Comparison of ENCODE assay signal across 24 cellular contexts in the genomic region with DNA sequence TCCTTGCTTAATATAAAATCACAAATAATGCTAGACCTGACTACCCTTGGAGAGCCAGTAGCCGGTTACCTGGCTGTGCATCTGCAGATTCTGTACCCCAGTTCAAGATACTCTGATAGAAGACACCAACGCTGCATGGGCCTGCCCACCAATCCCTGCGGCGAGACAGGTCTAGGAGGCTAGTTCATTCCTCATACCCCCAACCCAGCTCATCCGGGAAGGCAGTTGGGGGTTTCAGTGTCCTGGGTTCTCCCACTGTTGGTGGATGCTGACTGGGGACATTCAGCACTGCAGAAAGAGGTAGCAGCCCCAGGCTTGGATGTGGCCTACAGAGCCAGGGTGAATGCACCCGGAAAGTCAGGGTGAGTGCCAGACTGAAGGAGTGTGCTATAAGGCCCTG. TPM values are rescaled to one million over a fixed set of nuclear protein-coding genes. Genes with fewer than 3 reads are reported as not detected.
"Had no signal": no experiment of that assay in that cellular context is flagged by ENCODE, and none has a peak within 500 bp of the region (broad histone marks: within the 10 kb centered on the region; RNA-seq: fewer than 3 reads in every experiment).

No MANE protein-coding gene starts in this region.

- H3K4me1 ChIP-seq: foreskin keratinocyte had no signal

- H3K36me3 Mint-ChIP-seq: stimulated activated naive B cell treated with anti-CD40 and anti-IgM and Interleukin-4, amounts not matched to agents 10 μg/mL and 1 μg/mL and 100 μg/mL, for 72 hours; T-cell had no signal

- H3K27ac Mint-ChIP-seq: activated CD4-positive, alpha-beta T cell treated with anti-CD3 and anti-CD28 coated beads, Interleukin-2, amount 10 ng/mL, durations not matched to agents 24 days and 14 days; brain; dendritic cell treated with granulocyte-macrophage colony-stimulating factor and Interleukin-4, amounts not matched to agents 40 ng/mL and 50 ng/mL, for 4 days; immature natural killer cell; T-cell; T-helper 2 cell treated with Interferon-gamma antibody and Interleukin-4, amounts not matched to agents 5 μg/mL and 100 μg/mL, for 36 hours had no signal

- H3K9me3 ChIP-seq: testis, upper lobe of left lung had no signal

- H3K27me3 ChIP-seq: testis had no signal

- H3K4me3 ChIP-seq: testis, upper lobe of left lung had no signal

- H3K4me3 Mint-ChIP-seq: activated CD4-positive, alpha-beta T cell treated with anti-CD3 and anti-CD28 coated beads, Interleukin-2, amount 10 ng/mL, durations not matched to agents 24 days and 14 days; T-helper 2 cell treated with Interferon-gamma antibody and Interleukin-4, amounts not matched to agents 5 μg/mL and 100 μg/mL, for 36 hours had no signal

- ATAC-seq: activated CD4-positive, CD25-positive, alpha-beta regulatory T cell treated with anti-CD3 and anti-CD28 coated beads, Interleukin-2, amount 50 U/mL, for 24 hours; activated naive CD4-positive, alpha-beta T cell treated with anti-CD3 and anti-CD28 coated beads, Interleukin-2, amount 50 U/mL, for 72 hours; foreskin keratinocyte; stimulated activated naive B cell treated with anti-CD40 and anti-IgM and Interleukin-4, amounts not matched to agents 10 μg/mL and 1 μg/mL and 100 μg/mL, for 72 hours; T-cell had no signal

- H3K27ac ChIP-seq: foreskin keratinocyte, testis, upper lobe of left lung, VCaP had no signal

- H3K36me3 ChIP-seq: upper lobe of left lung had no signal

- DNase-seq: activated CD4-positive, alpha-beta T cell treated with anti-CD3 and anti-CD28 coated beads, Interleukin-2, amount 10 ng/mL, durations not matched to agents 24 days and 14 days; activated gamma-delta T cell treated with Interleukin-2 at 50 U/mL for 16 hours; activated T-cell treated with anti-CD3 and anti-CD28 coated beads for 4 hours; aorta; effector CD4-positive, alpha-beta T cell; foreskin keratinocyte; immature natural killer cell; kidney glomerular epithelial cell; occipital lobe; stimulated activated CD4-positive, alpha-beta T cell treated with anti-CD3 and anti-CD28 coated beads, Interleukin-2, amount 100 ng/mL, for 48 hours; stimulated activated CD8-positive, alpha-beta memory T cell treated with anti-CD3 and anti-CD28 coated beads, Interleukin-4, amount 100 ng/mL, for 48 hours; stimulated activated naive B cell treated with anti-CD40 and anti-IgM and Interleukin-4, amounts not matched to agents 10 μg/mL and 1 μg/mL and 100 μg/mL, for 72 hours; T-cell; testis; upper lobe of left lung had no signal

- H3K9me3 Mint-ChIP-seq: activated CD4-positive, alpha-beta T cell treated with anti-CD3 and anti-CD28 coated beads, Interleukin-2, amount 10 ng/mL, durations not matched to agents 24 days and 14 days; activated naive CD4-positive, alpha-beta T cell treated with anti-CD3 and anti-CD28 coated beads, Interleukin-2, amount 50 U/mL, for 72 hours; dendritic cell treated with granulocyte-macrophage colony-stimulating factor and Interleukin-4, amounts not matched to agents 40 ng/mL and 50 ng/mL, for 4 days; stimulated activated naive B cell treated with anti-CD40 and anti-IgM and Interleukin-4, amounts not matched to agents 10 μg/mL and 1 μg/mL and 100 μg/mL, for 72 hours; T-cell; T-helper 2 cell treated with Interferon-gamma antibody and Interleukin-4, amounts not matched to agents 5 μg/mL and 100 μg/mL, for 36 hours had no signal

RNA-seq across cellular contexts. Expression of a gene that starts 5.6 kb away (rescaled TPM):
- total RNA-seq: activated CD4-positive, alpha-beta T cell treated with anti-CD3 and anti-CD28 coated beads, Interleukin-2, amount 10 ng/mL, durations not matched to agents 24 days and 14 days; activated CD8-positive, alpha-beta memory T cell treated with anti-CD3 and anti-CD28 coated beads for 36 hours; liver; T-cell had no signal
- polyA plus RNA-seq: immature natural killer cell had no signal

RNA-seq across cellular contexts. Expression of a gene that starts 29.7 kb away (rescaled TPM):
- total RNA-seq: activated CD4-positive, alpha-beta T cell treated with anti-CD3 and anti-CD28 coated beads, Interleukin-2, amount 10 ng/mL, durations not matched to agents 24 days and 14 days; activated CD8-positive, alpha-beta memory T cell treated with anti-CD3 and anti-CD28 coated beads for 36 hours; foreskin keratinocyte; glomerular endothelial cell; liver; occipital lobe; T-cell had no signal
- polyA plus RNA-seq: immature natural killer cell, liver had no signal
